In genomic region chr10:24596531-24596930, GRCh38 we compare ENCODE assay signal across 9 cellular contexts.
"Had no signal": no experiment of that assay in that cellular context is flagged by ENCODE, and none has a peak within 500 bp of the region (broad histone marks: within the 10 kb centered on the region; RNA-seq: fewer than 3 reads in every experiment).

No MANE protein-coding gene starts in this region.

- H3K27ac ChIP-seq: GM23248 had no signal

- H3K9ac ChIP-seq: GM23248 had no signal

- H3K4me1 ChIP-seq: HAP-1 had no signal

- ATAC-seq: HCT116, K562 had no signal

- DNase-seq: GM23248, GOT3, H7, HFFc6, IMR-90 had no signal

- H3K27ac Mint-ChIP-seq: HFFc6 had no signal

- H3K4me3 Mint-ChIP-seq: HFFc6 had no signal

- H3K9me3 Mint-ChIP-seq: HFFc6 had no signal

- FAIRE-seq: HTR-8/SVneo, K562 had no signal

- H3K4me3 ChIP-seq: GM23248, HAP-1, K562 had no signal

- H3K9me3 ChIP-seq: HAP-1 had no signal
